ENCODE assay signal across 8 cellular contexts in genomic region chr16:28534542-28535373, GRCh38. TPM values are rescaled to one million over a fixed set of nuclear protein-coding genes. Genes with fewer than 3 reads are reported as not detected.
DNase-seq lines count a peak whose midpoint lies in the region; ATAC-seq and TF ChIP-seq lines count a peak whose summit lies in the region.
"Had no signal": no experiment of that assay in that cellular context is flagged by ENCODE, and none has a peak within 500 bp of the region (broad histone marks: within the 10 kb centered on the region; RNA-seq: fewer than 3 reads in every experiment).

No MANE protein-coding gene starts in this region.

- no peak overlapping the region for H3K4me3 ChIP-seq in left ventricle myocardium inferior

- H3K27ac ChIP-seq in RWPE1 (peak overlapping the region; percentile 94), left ventricle myocardium inferior (replicated peaks) (peak overlapping the region; percentile 42)

- POLR2A ChIA-PET in RWPE1 (lab: Yijun Ruan, JAX; ENCODE audit: low non-redundant PET): interaction anchor here (1.0 kb wide), 1 partner anchor 44 kb away, joined by 5 read pairs; no protein-coding TSS in a partner anchor

- intact Hi-C loops in left ventricle myocardium inferior (cut with micrococcal nuclease): no loop called here

- no peak for ATAC-seq in GM18861 (IDR thresholded peaks at IDR 0.05; ENCODE audit: unreplicated experiment)

- peaks cover 64% of the 10 kb centered on the region for H3K4me1 ChIP-seq in left ventricle myocardium inferior

- peak; percentile 87 to 91 for DNase-seq in AML-193 (lab: John Stamatoyannopoulos, UW)
- DNase-seq in RWPE1 (ENCODE audit: low spot score): peak; percentile 37
- DNase-seq in left ventricle myocardium inferior: peak; percentile 25
- DNase-seq in type B pancreatic cell (ENCODE audit: extremely low spot score, unreplicated experiment): no peak
- no peak for DNase-seq in NCI-H1694 treated with DMSO at 0.1 percent for 48 hours (lab: John Stamatoyannopoulos, UW)
- DNase-seq: DMS53 had no signal

- H3K27ac Mint-ChIP-seq in type B pancreatic cell: no peak overlapping the region

- peaks cover 7% of the 10 kb centered on the region for H3K4me1 Mint-ChIP-seq in type B pancreatic cell (ENCODE audit: unreplicated experiment)

- no peaks in the 10 kb centered on the region for H3K27me3 Mint-ChIP-seq in type B pancreatic cell

- no peaks in the 10 kb centered on the region for H3K27me3 ChIP-seq in left ventricle myocardium inferior (ENCODE audit: low read depth)

- CTCF ChIA-PET in RWPE1 (lab: Yijun Ruan, JAX): interaction anchor here (0.5 kb wide), 1 partner anchor 43 kb away, joined by 3 read pairs; the partner anchor contains the start of gene CLN3

- TF ChIP-seq CTCF in RWPE1 (conservative IDR thresholded peaks at IDR 0.05; ENCODE audit: low read depth): no peak
- no peak for TF ChIP-seq CTCF in left ventricle myocardium inferior (IDR thresholded peaks at IDR 0.05; ENCODE audit: borderline replicate concordance)
- TF ChIP-seq CTCF in type B pancreatic cell (conservative IDR thresholded peaks at IDR 0.05): no peak

- no peaks in the 10 kb centered on the region for H3K9me3 Mint-ChIP-seq in type B pancreatic cell

- H3K4me3 Mint-ChIP-seq in type B pancreatic cell: no peak overlapping the region

- H3K9me3 ChIP-seq in left ventricle myocardium inferior (replicated peaks): peaks cover 6% of the 10 kb centered on the region

- H3K36me3 ChIP-seq in left ventricle myocardium inferior: peaks cover 25% of the 10 kb centered on the region

- no peaks in the 10 kb centered on the region for H3K36me3 Mint-ChIP-seq in type B pancreatic cell

RNA-seq across cellular contexts. Expression of gene NUPR1, which starts 4.0 kb away (rescaled TPM):
- total RNA-seq in left ventricle myocardium inferior (33.1 TPM), type B pancreatic cell (ENCODE audit: low replicate concordance) (1.2 and 4.8 TPM in 2 replicates)
- total RNA-seq: epithelial cell of proximal tubule had no signal

RNA-seq across cellular contexts. Expression of gene SGF29, which starts 19.0 kb away (rescaled TPM):
- total RNA-seq in left ventricle myocardium inferior (16.5 TPM), type B pancreatic cell (ENCODE audit: low replicate concordance) (21.4 and 29.6 TPM in 2 replicates)

RNA-seq across cellular contexts. Expression of gene IL27, which starts 28.1 kb away (rescaled TPM):
- total RNA-seq in left ventricle myocardium inferior (not detected), type B pancreatic cell (ENCODE audit: low replicate concordance) (not detected in 2 replicates)
- total RNA-seq: epithelial cell of proximal tubule had no signal

RNA-seq across cellular contexts. Expression of gene APOBR, which starts 40.3 kb away (rescaled TPM):
- total RNA-seq in left ventricle myocardium inferior (0.38 TPM), type B pancreatic cell (ENCODE audit: low replicate concordance) (0.14 and 0.21 TPM in 2 replicates)
- total RNA-seq: epithelial cell of proximal tubule had no signal

RNA-seq across cellular contexts. Expression of gene CLN3, which starts 42.9 kb away (rescaled TPM):
- total RNA-seq in left ventricle myocardium inferior: 13.6 TPM
- 36.0 and 56.3 TPM in 2 replicates for total RNA-seq in type B pancreatic cell (ENCODE audit: low replicate concordance)

Comparison
In these comparisons a context has a peak if more than half of its experiments do, and no peak if none do; other contexts are left out.
1. DNase-seq: peak in AML-193 (2 of 2), RWPE1 (single experiment) and left ventricle myocardium inferior (single experiment); none in type B pancreatic cell (single experiment) and NCI-H1694 treated with DMSO at 0.1 percent for 48 hours (single experiment).